In genomic region chr20:47099093-47099492, GRCh38 we compare ENCODE assay signal across 24 cellular contexts.
"Had no signal": no experiment of that assay in that cellular context is flagged by ENCODE, and none has a peak within 500 bp of the region (broad histone marks: within the 10 kb centered on the region; RNA-seq: fewer than 3 reads in every experiment).

No MANE protein-coding gene starts in this region.

- H3K36me3 ChIP-seq: heart left ventricle, left lung, pancreas, prostate gland, transverse colon, upper lobe of left lung had no signal

- H3K9me3 ChIP-seq: mucosa of descending colon, pancreas, prostate gland had no signal

- H3K27ac ChIP-seq: left lung, pancreas, prostate gland, transverse colon, upper lobe of left lung had no signal

- H3K4me1 ChIP-seq: left lung, pancreas, prostate gland, upper lobe of left lung had no signal

- H3K4me3 ChIP-seq: heart left ventricle, left lung, lung, mucosa of descending colon, pancreas, prostate gland, smooth muscle cell, transverse colon, upper lobe of left lung had no signal

- FAIRE-seq: islet of Langerhans, kidney, pancreas had no signal

- H3K27me3 ChIP-seq: pancreas, transverse colon, upper lobe of left lung had no signal

- ATAC-seq: naive thymus-derived CD4-positive, alpha-beta T cell; stimulated activated effector memory CD8-positive, alpha-beta T cell treated with anti-CD3 and anti-CD28 coated beads, Interleukin-12 subunit alpha, Interleukin-12 subunit beta, amount 100 ng/mL, for 72 hours had no signal

- H3K4me2 ChIP-seq: smooth muscle cell had no signal

- DNase-seq: heart left ventricle; hypothalamus; immature natural killer cell; kidney; left colon; left lung; midbrain; mucosa of descending colon; naive thymus-derived CD4-positive, alpha-beta T cell; pancreas; posterior cingulate gyrus; retina; right cardiac atrium; stimulated activated CD4-positive, alpha-beta T cell treated with anti-CD3 and anti-CD28 coated beads, Interleukin-2, amount 100 ng/mL, for 24 hours; stimulated activated CD4-positive, alpha-beta T cell treated with anti-CD3 and anti-CD28 coated beads, Interleukin-4, amount 100 ng/mL, for 1 hour; stimulated activated naive CD4-positive, alpha-beta T cell; substantia nigra; transverse colon; upper lobe of left lung had no signal
